Comparison of ENCODE assay signal across 1 cellular context in the genomic region with DNA sequence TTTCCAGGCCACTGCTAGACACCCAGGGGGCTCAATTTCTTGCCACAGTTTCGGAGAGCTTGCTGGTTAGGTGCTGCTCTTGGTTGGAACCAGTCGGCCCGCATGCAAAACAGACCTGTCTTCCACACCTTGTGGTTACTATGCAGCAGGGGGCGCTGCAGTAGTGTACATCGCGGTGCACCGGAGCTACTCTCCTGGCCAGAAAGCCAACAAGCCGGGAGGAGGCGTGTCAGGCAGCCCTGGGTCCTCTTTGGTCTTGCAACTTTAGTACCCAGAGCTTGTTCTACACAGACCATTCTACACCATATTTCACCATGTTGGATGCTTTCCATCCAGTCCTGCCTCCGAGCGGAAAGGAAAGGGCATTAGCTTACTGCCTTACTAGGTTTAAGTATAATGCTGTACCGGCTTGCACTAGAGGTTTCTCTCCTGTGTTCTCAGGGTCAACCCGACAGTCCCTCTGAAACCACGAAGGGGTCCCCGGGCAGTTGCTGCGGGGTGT.
TF ChIP-seq lines count a peak whose summit lies in the region.

No MANE protein-coding gene starts in this region.

TF ChIP-seq in HepG2, 621 proteins besides CTCF, POLR2A, EP300 and RAD21 (continued from another document and continues in another):
- TF ChIP-seq KMT2B (CRISPR knock-in tag; IDR thresholded peaks at IDR 0.05) (0 out of 2 replicates have a peak, but pooled peaks have one; percentile 57), CBFB (CRISPR knock-in tag; IDR thresholded peaks at IDR 0.05) (peak; percentile 79), SAP130 (CRISPR knock-in tag; IDR thresholded peaks at IDR 0.05; ENCODE audit: low read depth) (peak; percentile 70), SP5 (CRISPR knock-in tag; IDR thresholded peaks at IDR 0.05; ENCODE audit: borderline replicate concordance, low read depth) (peak; percentile 44; the same call in 1 of the 2 replicates), ZNF10 (CRISPR knock-in tag; IDR thresholded peaks at IDR 0.05; ENCODE audit: borderline replicate concordance, low read depth) (no peak), GPN1 (CRISPR knock-in tag; IDR thresholded peaks at IDR 0.05; ENCODE audit: borderline replicate concordance) (no peak), ZEB1 (IDR thresholded peaks at IDR 0.05; ENCODE audit: insufficient replicate concordance, low read depth) (no peak), TOE1 (CRISPR knock-in tag; IDR thresholded peaks at IDR 0.05) (0 out of 2 replicates have a peak, but pooled peaks have one; percentile 34), ZNF317 (CRISPR knock-in tag; IDR thresholded peaks at IDR 0.05) (0 out of 2 replicates have a peak, but pooled peaks have one; percentile 45), ZNF12 (CRISPR knock-in tag; IDR thresholded peaks at IDR 0.05) (0 out of 2 replicates have a peak, but pooled peaks have one; percentile 28), REXO4 (CRISPR knock-in tag; IDR thresholded peaks at IDR 0.05; ENCODE audit: borderline replicate concordance) (no peak), ZNF879 (CRISPR knock-in tag; IDR thresholded peaks at IDR 0.05) (no peak), ZNF629 (CRISPR knock-in tag; conservative IDR thresholded peaks at IDR 0.05) (no peak), ZNF432 (CRISPR knock-in tag; IDR thresholded peaks at IDR 0.05; ENCODE audit: borderline replicate concordance) (no peak), ONECUT2 (CRISPR knock-in tag; IDR thresholded peaks at IDR 0.05) (no peak), GATAD2A (CRISPR knock-in tag; IDR thresholded peaks at IDR 0.05) (peak; percentile 64), ZNF333 (CRISPR knock-in tag; IDR thresholded peaks at IDR 0.05; ENCODE audit: borderline replicate concordance) (no peak), POGZ (CRISPR knock-in tag; IDR thresholded peaks at IDR 0.05) (peak; percentile 61; the same call in 1 of the 2 replicates), ZKSCAN5 (CRISPR knock-in tag; IDR thresholded peaks at IDR 0.05) (no peak), ZNF121 (CRISPR knock-in tag; IDR thresholded peaks at IDR 0.05) (peak; percentile 73), MIXL1 (CRISPR knock-in tag; IDR thresholded peaks at IDR 0.05) (0 out of 2 replicates have a peak, but pooled peaks have one; percentile 50), MXI1 (IDR thresholded peaks at IDR 0.05; ENCODE audit: borderline replicate concordance, low read depth, low read length) (peak; percentile 56; the same call in 1 of the 3 replicates), ARNT2 (CRISPR knock-in tag; IDR thresholded peaks at IDR 0.05; ENCODE audit: low read depth) (no peak), MAFK (conservative IDR thresholded peaks at IDR 0.05 in 1 of 2, IDR thresholded peaks at IDR 0.05 in 1 of 2; ENCODE audit: low read length in 2 of 2) (no peak), NFATC3 (CRISPR knock-in tag; IDR thresholded peaks at IDR 0.05) (no peak), ZNF451 (CRISPR knock-in tag; IDR thresholded peaks at IDR 0.05) (no peak), NCOR1 (IDR thresholded peaks at IDR 0.05; ENCODE audit: borderline replicate concordance, low read length) (no peak), RXRB (CRISPR knock-in tag; IDR thresholded peaks at IDR 0.05; ENCODE audit: borderline replicate concordance) (peak; percentile 43; the same call in 1 of the 2 replicates), ZNF232 (CRISPR knock-in tag; IDR thresholded peaks at IDR 0.05; ENCODE audit: borderline replicate concordance) (peak; percentile 41; the same call in 1 of the 2 replicates), IRX3 (CRISPR knock-in tag; IDR thresholded peaks at IDR 0.05; ENCODE audit: borderline replicate concordance, low read depth) (no peak), TSC22D2 (CRISPR knock-in tag; IDR thresholded peaks at IDR 0.05; ENCODE audit: borderline replicate concordance) (0 out of 2 replicates have a peak, but pooled peaks have one; percentile 73), GATAD1 (CRISPR knock-in tag; IDR thresholded peaks at IDR 0.05) (peak; percentile 61; the same call in 1 of the 2 replicates), STAG1 (CRISPR knock-in tag; IDR thresholded peaks at IDR 0.05) (peak; percentile 91), TEAD3 (CRISPR knock-in tag; optimal IDR thresholded peaks at IDR 0.05; ENCODE audit: borderline replicate concordance) (peak; percentile 59), NFE2L2 (IDR thresholded peaks at IDR 0.05; ENCODE audit: low read length) (no peak), ARNTL (CRISPR knock-in tag; IDR thresholded peaks at IDR 0.05) (no peak), ZNF772 (CRISPR knock-in tag; IDR thresholded peaks at IDR 0.05) (no peak), MIER3 (CRISPR knock-in tag; IDR thresholded peaks at IDR 0.05; ENCODE audit: borderline replicate concordance) (peak; percentile 79; the same call in 1 of the 2 replicates), HNRNPK (IDR thresholded peaks at IDR 0.05; ENCODE audit: low read depth, low read length, poor library complexity, severe bottlenecking) (no peak), PHF8 (CRISPR knock-in tag; IDR thresholded peaks at IDR 0.05) (no peak), ZNF746 (CRISPR knock-in tag; IDR thresholded peaks at IDR 0.05) (no peak), ZZZ3 (CRISPR knock-in tag; IDR thresholded peaks at IDR 0.05; ENCODE audit: borderline replicate concordance) (no peak), SYNCRIP (IDR thresholded peaks at IDR 0.05; ENCODE audit: insufficient read depth, low read depth, low read length) (no peak), ETV5 (CRISPR knock-in tag; IDR thresholded peaks at IDR 0.05; ENCODE audit: borderline replicate concordance) (peak; percentile 41; the same call in 1 of the 2 replicates), ZNF792 (CRISPR knock-in tag; IDR thresholded peaks at IDR 0.05) (peak; percentile 77), FOXK1 (CRISPR knock-in tag; IDR thresholded peaks at IDR 0.05; ENCODE audit: borderline replicate concordance, low read depth) (peak; percentile 73; the same call in 1 of the 2 replicates)
- TF ChIP-seq, protein P1, sequence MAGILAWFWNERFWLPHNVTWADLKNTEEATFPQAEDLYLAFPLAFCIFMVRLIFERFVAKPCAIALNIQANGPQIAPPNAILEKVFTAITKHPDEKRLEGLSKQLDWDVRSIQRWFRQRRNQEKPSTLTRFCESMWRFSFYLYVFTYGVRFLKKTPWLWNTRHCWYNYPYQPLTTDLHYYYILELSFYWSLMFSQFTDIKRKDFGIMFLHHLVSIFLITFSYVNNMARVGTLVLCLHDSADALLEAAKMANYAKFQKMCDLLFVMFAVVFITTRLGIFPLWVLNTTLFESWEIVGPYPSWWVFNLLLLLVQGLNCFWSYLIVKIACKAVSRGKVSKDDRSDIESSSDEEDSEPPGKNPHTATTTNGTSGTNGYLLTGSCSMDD (CRISPR knock-in tag; IDR thresholded peaks at IDR 0.05) = no peak
- TF ChIP-seq, protein P2, sequence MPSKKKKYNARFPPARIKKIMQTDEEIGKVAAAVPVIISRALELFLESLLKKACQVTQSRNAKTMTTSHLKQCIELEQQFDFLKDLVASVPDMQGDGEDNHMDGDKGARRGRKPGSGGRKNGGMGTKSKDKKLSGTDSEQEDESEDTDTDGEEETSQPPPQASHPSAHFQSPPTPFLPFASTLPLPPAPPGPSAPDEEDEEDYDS (CRISPR knock-in tag; IDR thresholded peaks at IDR 0.05) = 0 out of 2 replicates have a peak, but pooled peaks have one; percentile 50
- TF ChIP-seq, protein P3, sequence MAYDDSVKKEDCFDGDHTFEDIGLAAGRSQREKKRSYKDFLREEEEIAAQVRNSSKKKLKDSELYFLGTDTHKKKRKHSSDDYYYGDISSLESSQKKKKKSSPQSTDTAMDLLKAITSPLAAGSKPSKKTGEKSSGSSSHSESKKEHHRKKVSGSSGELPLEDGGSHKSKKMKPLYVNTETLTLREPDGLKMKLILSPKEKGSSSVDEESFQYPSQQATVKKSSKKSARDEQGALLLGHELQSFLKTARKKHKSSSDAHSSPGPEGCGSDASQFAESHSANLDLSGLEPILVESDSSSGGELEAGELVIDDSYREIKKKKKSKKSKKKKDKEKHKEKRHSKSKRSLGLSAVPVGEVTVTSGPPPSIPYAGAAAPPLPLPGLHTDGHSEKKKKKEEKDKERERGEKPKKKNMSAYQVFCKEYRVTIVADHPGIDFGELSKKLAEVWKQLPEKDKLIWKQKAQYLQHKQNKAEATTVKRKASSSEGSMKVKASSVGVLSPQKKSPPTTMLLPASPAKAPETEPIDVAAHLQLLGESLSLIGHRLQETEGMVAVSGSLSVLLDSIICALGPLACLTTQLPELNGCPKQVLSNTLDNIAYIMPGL (CRISPR knock-in tag; IDR thresholded peaks at IDR 0.05; ENCODE audit: borderline replicate concordance in 1 of 2, low read depth in 1 of 2) = peak; percentile 85 to 90
- TF ChIP-seq, protein P4, sequence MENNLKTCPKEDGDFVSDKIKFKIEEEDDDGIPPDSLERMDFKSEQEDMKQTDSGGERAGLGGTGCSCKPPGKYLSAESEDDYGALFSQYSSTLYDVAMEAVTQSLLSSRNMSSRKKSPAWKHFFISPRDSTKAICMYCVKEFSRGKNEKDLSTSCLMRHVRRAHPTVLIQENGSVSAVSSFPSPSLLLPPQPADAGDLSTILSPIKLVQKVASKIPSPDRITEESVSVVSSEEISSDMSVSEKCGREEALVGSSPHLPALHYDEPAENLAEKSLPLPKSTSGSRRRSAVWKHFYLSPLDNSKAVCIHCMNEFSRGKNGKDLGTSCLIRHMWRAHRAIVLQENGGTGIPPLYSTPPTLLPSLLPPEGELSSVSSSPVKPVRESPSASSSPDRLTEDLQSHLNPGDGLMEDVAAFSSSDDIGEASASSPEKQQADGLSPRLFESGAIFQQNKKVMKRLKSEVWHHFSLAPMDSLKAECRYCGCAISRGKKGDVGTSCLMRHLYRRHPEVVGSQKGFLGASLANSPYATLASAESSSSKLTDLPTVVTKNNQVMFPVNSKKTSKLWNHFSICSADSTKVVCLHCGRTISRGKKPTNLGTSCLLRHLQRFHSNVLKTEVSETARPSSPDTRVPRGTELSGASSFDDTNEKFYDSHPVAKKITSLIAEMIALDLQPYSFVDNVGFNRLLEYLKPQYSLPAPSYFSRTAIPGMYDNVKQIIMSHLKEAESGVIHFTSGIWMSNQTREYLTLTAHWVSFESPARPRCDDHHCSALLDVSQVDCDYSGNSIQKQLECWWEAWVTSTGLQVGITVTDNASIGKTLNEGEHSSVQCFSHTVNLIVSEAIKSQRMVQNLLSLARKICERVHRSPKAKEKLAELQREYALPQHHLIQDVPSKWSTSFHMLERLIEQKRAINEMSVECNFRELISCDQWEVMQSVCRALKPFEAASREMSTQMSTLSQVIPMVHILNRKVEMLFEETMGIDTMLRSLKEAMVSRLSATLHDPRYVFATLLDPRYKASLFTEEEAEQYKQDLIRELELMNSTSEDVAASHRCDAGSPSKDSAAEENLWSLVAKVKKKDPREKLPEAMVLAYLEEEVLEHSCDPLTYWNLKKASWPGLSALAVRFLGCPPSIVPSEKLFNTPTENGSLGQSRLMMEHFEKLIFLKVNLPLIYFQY (CRISPR knock-in tag; IDR thresholded peaks at IDR 0.05; ENCODE audit: borderline replicate concordance) = 0 out of 2 replicates have a peak, but pooled peaks have one; percentile 60
- TF ChIP-seq, protein P5, sequence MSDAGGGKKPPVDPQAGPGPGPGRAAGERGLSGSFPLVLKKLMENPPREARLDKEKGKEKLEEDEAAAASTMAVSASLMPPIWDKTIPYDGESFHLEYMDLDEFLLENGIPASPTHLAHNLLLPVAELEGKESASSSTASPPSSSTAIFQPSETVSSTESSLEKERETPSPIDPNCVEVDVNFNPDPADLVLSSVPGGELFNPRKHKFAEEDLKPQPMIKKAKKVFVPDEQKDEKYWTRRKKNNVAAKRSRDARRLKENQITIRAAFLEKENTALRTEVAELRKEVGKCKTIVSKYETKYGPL (CRISPR knock-in tag; IDR thresholded peaks at IDR 0.05) = no peak
- TF ChIP-seq, protein P6, sequence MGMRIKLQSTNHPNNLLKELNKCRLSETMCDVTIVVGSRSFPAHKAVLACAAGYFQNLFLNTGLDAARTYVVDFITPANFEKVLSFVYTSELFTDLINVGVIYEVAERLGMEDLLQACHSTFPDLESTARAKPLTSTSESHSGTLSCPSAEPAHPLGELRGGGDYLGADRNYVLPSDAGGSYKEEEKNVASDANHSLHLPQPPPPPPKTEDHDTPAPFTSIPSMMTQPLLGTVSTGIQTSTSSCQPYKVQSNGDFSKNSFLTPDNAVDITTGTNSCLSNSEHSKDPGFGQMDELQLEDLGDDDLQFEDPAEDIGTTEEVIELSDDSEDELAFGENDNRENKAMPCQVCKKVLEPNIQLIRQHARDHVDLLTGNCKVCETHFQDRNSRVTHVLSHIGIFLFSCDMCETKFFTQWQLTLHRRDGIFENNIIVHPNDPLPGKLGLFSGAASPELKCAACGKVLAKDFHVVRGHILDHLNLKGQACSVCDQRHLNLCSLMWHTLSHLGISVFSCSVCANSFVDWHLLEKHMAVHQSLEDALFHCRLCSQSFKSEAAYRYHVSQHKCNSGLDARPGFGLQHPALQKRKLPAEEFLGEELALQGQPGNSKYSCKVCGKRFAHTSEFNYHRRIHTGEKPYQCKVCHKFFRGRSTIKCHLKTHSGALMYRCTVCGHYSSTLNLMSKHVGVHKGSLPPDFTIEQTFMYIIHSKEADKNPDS (CRISPR knock-in tag; IDR thresholded peaks at IDR 0.05) = peak; percentile 48; the same call in 1 of the 2 replicates
- TF ChIP-seq, protein P7, sequence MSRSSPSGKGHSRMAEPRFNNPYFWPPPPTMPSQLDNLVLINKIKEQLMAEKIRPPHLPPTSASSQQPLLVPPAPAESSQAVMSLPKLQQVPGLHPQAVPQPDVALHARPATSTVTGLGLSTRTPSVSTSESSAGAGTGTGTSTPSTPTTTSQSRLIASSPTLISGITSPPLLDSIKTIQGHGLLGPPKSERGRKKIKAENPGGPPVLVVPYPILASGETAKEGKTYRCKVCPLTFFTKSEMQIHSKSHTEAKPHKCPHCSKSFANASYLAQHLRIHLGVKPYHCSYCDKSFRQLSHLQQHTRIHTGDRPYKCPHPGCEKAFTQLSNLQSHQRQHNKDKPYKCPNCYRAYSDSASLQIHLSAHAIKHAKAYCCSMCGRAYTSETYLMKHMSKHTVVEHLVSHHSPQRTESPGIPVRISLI (CRISPR knock-in tag; IDR thresholded peaks at IDR 0.05; ENCODE audit: borderline replicate concordance) = no peak
- TF ChIP-seq, protein P8, sequence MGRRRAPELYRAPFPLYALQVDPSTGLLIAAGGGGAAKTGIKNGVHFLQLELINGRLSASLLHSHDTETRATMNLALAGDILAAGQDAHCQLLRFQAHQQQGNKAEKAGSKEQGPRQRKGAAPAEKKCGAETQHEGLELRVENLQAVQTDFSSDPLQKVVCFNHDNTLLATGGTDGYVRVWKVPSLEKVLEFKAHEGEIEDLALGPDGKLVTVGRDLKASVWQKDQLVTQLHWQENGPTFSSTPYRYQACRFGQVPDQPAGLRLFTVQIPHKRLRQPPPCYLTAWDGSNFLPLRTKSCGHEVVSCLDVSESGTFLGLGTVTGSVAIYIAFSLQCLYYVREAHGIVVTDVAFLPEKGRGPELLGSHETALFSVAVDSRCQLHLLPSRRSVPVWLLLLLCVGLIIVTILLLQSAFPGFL (CRISPR knock-in tag; IDR thresholded peaks at IDR 0.05) = no peak
